In the genomic region with DNA sequence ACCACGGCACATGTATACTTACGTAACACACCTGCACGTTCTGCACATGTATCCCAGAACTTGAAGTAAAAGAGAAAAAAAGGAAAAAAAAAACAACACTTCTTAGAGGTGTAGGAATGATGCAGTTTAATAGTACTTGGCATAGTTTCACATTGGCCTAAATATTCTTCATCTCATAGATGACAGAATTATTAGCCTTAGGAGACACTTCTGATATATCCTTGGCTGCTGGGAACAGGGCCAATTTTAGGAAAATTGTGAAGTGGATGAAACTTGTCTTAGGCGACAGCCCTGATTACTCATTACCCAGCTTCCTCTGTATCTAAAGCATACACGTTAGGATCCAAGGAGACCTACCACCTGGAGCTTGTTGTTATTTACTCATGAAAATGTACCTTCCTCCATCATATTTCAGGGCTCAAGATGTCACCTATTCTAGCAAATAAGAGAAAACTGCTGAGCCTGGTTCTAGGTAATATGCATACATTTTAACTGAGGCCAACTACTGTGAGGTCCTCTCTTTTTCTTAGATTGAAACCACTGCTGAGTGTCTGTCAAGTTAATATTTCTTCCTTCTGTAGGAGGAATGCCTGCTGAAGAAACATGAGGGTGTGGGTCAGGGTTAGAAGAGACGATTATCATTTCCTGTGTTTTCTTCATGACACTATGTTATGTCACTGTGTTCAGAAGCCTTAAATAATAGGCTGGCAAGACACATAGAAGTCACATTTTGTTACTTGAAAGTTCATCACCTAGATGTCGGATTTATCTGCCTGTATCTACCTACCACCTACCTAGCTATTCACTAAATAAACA, we compare ENCODE assay signal across 16 cellular contexts. TPM values are rescaled to one million over a fixed set of nuclear protein-coding genes. Genes with fewer than 3 reads are reported as not detected.
A peak's percentile ranks its signal among the peaks of the same experiment; 100 is the strongest.
DNase-seq lines count a peak whose midpoint lies in the region; ATAC-seq, FAIRE-seq and TF ChIP-seq lines count a peak whose summit lies in the region.
"Had no signal": no experiment of that assay in that cellular context is flagged by ENCODE, and none has a peak within 500 bp of the region (broad histone marks: within the 10 kb centered on the region; RNA-seq: fewer than 3 reads in every experiment).

No MANE protein-coding gene starts in this region.

- DNase-seq in ACHN (peak; percentile 65), H54 (ENCODE audit: insufficient read length, low spot score) (no peak), left lung (no peak), NCI-H2081 (lab: John Stamatoyannopoulos, UW) (no peak)
- no peak for DNase-seq in activated T-helper 2 cell treated with anti-CD3 and anti-CD28 coated beads, Interferon-gamma antibody, Interleukin-2, Interleukin-4, amounts not matched to agents 10 μg/mL and 5 μg/mL and 100 μg/mL, durations not matched to agents 14 hours and 24 hours and 36 hours (ENCODE audit: low spot score)
- DNase-seq: DMS79 treated with DMSO at 0.1 percent for 48 hours; heart left ventricle; left cardiac atrium; naive thymus-derived CD8-positive, alpha-beta T cell; right cardiac atrium; stimulated activated naive B cell treated with anti-CD40 and anti-IgM and Interleukin-4, amounts not matched to agents 10 μg/mL and 1 μg/mL and 100 μg/mL, for 72 hours had no signal

- ATAC-seq in left lung (peak; percentile 34), GM18909 (IDR thresholded peaks at IDR 0.05; ENCODE audit: poor library complexity, unreplicated experiment) (no peak), HG02763 (IDR thresholded peaks at IDR 0.05; ENCODE audit: unreplicated experiment) (no peak)
- ATAC-seq: GM12878; naive thymus-derived CD8-positive, alpha-beta T cell; right cardiac atrium; stimulated activated naive B cell treated with anti-CD40 and anti-IgM and Interleukin-4, amounts not matched to agents 10 μg/mL and 1 μg/mL and 100 μg/mL, for 72 hours had no signal

- no peaks in the 10 kb centered on the region for H3K9me3 ChIP-seq in left lung

- intact Hi-C loops in left lung (cut with DNase I): no loop called here
- intact Hi-C loops in activated T-helper 2 cell treated with anti-CD3 and anti-CD28 coated beads, Interferon-gamma antibody, Interleukin-2, Interleukin-4, amounts not matched to agents 10 μg/mL and 5 μg/mL and 100 μg/mL, durations not matched to agents 14 hours and 24 hours and 36 hours (cut with micrococcal nuclease): no loop called here

- no peaks in the 10 kb centered on the region for H3K36me3 ChIP-seq in left lung
- H3K36me3 ChIP-seq: heart left ventricle had no signal

- no peaks in the 10 kb centered on the region for H3K27me3 Mint-ChIP-seq in activated T-helper 2 cell treated with anti-CD3 and anti-CD28 coated beads, Interferon-gamma antibody, Interleukin-2, Interleukin-4, amounts not matched to agents 10 μg/mL and 5 μg/mL and 100 μg/mL, durations not matched to agents 14 hours and 24 hours and 36 hours (ENCODE audit: low read depth)
- H3K27me3 Mint-ChIP-seq: activated naive CD4-positive, alpha-beta T cell treated with anti-CD3 and anti-CD28 coated beads, Interleukin-2, amount 50 U/mL, for 24 hours; stimulated activated naive B cell treated with anti-CD40 and anti-IgM and Interleukin-4, amounts not matched to agents 10 μg/mL and 1 μg/mL and 100 μg/mL, for 72 hours had no signal

- no peaks in the 10 kb centered on the region for H3K27me3 ChIP-seq in left lung
- H3K27me3 ChIP-seq: heart left ventricle had no signal

- H3K27ac ChIP-seq in VCaP (peak overlapping the region; percentile 31; the same call in 1 of the 2 replicates), left lung (no peak overlapping the region)

- H3K36me3 Mint-ChIP-seq in activated T-helper 2 cell treated with anti-CD3 and anti-CD28 coated beads, Interferon-gamma antibody, Interleukin-2, Interleukin-4, amounts not matched to agents 10 μg/mL and 5 μg/mL and 100 μg/mL, durations not matched to agents 14 hours and 24 hours and 36 hours (ENCODE audit: low read depth): no peaks in the 10 kb centered on the region
- H3K36me3 Mint-ChIP-seq: activated naive CD4-positive, alpha-beta T cell treated with anti-CD3 and anti-CD28 coated beads, Interleukin-2, amount 50 U/mL, for 24 hours; naive thymus-derived CD8-positive, alpha-beta T cell; stimulated activated naive B cell treated with anti-CD40 and anti-IgM and Interleukin-4, amounts not matched to agents 10 μg/mL and 1 μg/mL and 100 μg/mL, for 72 hours had no signal

- no peaks in the 10 kb centered on the region for H3K4me1 Mint-ChIP-seq in activated T-helper 2 cell treated with anti-CD3 and anti-CD28 coated beads, Interferon-gamma antibody, Interleukin-2, Interleukin-4, amounts not matched to agents 10 μg/mL and 5 μg/mL and 100 μg/mL, durations not matched to agents 14 hours and 24 hours and 36 hours (ENCODE audit: low read depth)
- H3K4me1 Mint-ChIP-seq: activated naive CD4-positive, alpha-beta T cell treated with anti-CD3 and anti-CD28 coated beads, Interleukin-2, amount 50 U/mL, for 24 hours; stimulated activated naive B cell treated with anti-CD40 and anti-IgM and Interleukin-4, amounts not matched to agents 10 μg/mL and 1 μg/mL and 100 μg/mL, for 72 hours had no signal

- TF ChIP-seq CTCF in VCaP (conservative IDR thresholded peaks at IDR 0.05) (no peak), left lung (IDR thresholded peaks at IDR 0.05) (no peak)

- no peak overlapping the region for H3K4me3 ChIP-seq in left lung
- H3K4me3 ChIP-seq: GM12878, heart left ventricle had no signal

- no peaks in the 10 kb centered on the region for H3K4me1 ChIP-seq in left lung

- in situ Hi-C loops in ACHN (cut with HindIII; ENCODE audit: low pct_ligation_motif_present, low pct_unique_long_range_greater_than_20kb, low sequenced_read_pairs): no loop called here

- no peak overlapping the region for H3K4me3 Mint-ChIP-seq in activated T-helper 2 cell treated with anti-CD3 and anti-CD28 coated beads, Interferon-gamma antibody, Interleukin-2, Interleukin-4, amounts not matched to agents 10 μg/mL and 5 μg/mL and 100 μg/mL, durations not matched to agents 14 hours and 24 hours and 36 hours (ENCODE audit: low read depth)
- H3K4me3 Mint-ChIP-seq: activated naive CD4-positive, alpha-beta T cell treated with anti-CD3 and anti-CD28 coated beads, Interleukin-2, amount 50 U/mL, for 24 hours; naive thymus-derived CD8-positive, alpha-beta T cell; stimulated activated naive B cell treated with anti-CD40 and anti-IgM and Interleukin-4, amounts not matched to agents 10 μg/mL and 1 μg/mL and 100 μg/mL, for 72 hours had no signal

- FAIRE-seq in H54 (lab: Jason Lieb, UNC): peak; percentile 91
- FAIRE-seq: GM12878 had no signal

- no peak for TF ChIP-seq POLR2A in H54 (IDR thresholded peaks at IDR 0.05; ENCODE audit: low read depth, low read length)

- no peaks in the 10 kb centered on the region for H3K9me3 Mint-ChIP-seq in activated T-helper 2 cell treated with anti-CD3 and anti-CD28 coated beads, Interferon-gamma antibody, Interleukin-2, Interleukin-4, amounts not matched to agents 10 μg/mL and 5 μg/mL and 100 μg/mL, durations not matched to agents 14 hours and 24 hours and 36 hours
- H3K9me3 Mint-ChIP-seq: activated naive CD4-positive, alpha-beta T cell treated with anti-CD3 and anti-CD28 coated beads, Interleukin-2, amount 50 U/mL, for 24 hours had no signal

- H3K27ac Mint-ChIP-seq in activated T-helper 2 cell treated with anti-CD3 and anti-CD28 coated beads, Interferon-gamma antibody, Interleukin-2, Interleukin-4, amounts not matched to agents 10 μg/mL and 5 μg/mL and 100 μg/mL, durations not matched to agents 14 hours and 24 hours and 36 hours: no peak overlapping the region
- H3K27ac Mint-ChIP-seq: activated naive CD4-positive, alpha-beta T cell treated with anti-CD3 and anti-CD28 coated beads, Interleukin-2, amount 50 U/mL, for 24 hours; naive thymus-derived CD8-positive, alpha-beta T cell; stimulated activated naive B cell treated with anti-CD40 and anti-IgM and Interleukin-4, amounts not matched to agents 10 μg/mL and 1 μg/mL and 100 μg/mL, for 72 hours had no signal

RNA-seq across cellular contexts. Expression of gene CPED1, which starts 44.3 kb away (rescaled TPM):
- 10 to 100 TPM in 1 of 2 donors, 1 to 10 TPM in 1; 8.8 to 14.1 TPM for total RNA-seq in left lung
- total RNA-seq in activated T-helper 2 cell treated with anti-CD3 and anti-CD28 coated beads, Interferon-gamma antibody, Interleukin-2, Interleukin-4, amounts not matched to agents 10 μg/mL and 5 μg/mL and 100 μg/mL, durations not matched to agents 14 hours and 24 hours and 36 hours: not detected in 2 replicates
- total RNA-seq: naive thymus-derived CD8-positive, alpha-beta T cell had no signal
